8 cellular contexts compared by ENCODE assay signal in the genomic region with DNA sequence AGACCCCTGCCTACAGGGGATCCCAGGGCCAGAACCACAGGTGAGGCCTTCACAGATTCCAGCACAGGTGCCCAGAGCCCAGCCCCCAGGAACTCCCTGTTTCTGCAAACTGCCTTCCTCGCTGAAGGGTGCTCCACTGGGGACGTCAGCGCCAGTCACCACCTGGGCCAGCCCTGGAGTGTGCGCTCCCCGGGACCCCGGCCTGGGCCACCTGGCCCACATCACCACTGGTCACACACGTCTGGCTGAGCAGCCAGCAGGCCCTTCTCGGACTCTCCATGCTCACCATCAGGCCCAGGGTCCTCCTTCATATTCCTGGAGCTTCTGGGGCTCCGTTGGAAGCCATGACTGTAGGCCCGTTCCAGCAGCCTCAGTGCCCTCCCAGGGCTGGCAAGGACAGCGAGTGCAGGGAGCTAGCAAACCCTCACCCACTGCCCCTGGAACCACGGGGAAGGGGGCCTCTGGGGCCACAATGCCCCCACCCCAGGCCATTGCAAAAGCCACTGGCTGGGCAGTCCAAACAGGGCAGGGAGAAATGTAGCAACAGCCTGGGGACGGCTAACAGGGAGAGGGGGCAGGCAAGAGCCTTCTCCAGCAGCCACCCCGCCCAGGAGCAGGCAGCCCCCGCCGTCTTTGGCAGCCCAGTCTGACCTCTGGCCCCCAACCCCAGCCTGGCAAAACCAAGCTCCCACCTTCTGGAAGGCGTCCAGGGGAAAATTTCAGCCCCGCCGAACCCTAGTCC. TPM values are rescaled to one million over a fixed set of nuclear protein-coding genes. Genes with fewer than 3 reads are reported as not detected.
DNase-seq lines count a peak whose midpoint lies in the region; ATAC-seq, FAIRE-seq and TF ChIP-seq lines count a peak whose summit lies in the region.

No MANE protein-coding gene starts in this region.

- H3K27ac ChIP-seq in Panc1 (ENCODE audit: low read length), result peak overlapping the region; percentile 77
- peak overlapping the region; percentile 83 to 97 (median 92) for H3K27ac ChIP-seq in esophagus squamous epithelium
- peak overlapping the region; percentile 80 to 95 (median 88) for H3K27ac ChIP-seq in pancreas

- no peaks in the 10 kb centered on the region for H3K27me3 ChIP-seq in Panc1 (ENCODE audit: control insufficient read depth, insufficient read depth, low read length)
- no peaks in the 10 kb centered on the region for H3K27me3 ChIP-seq in esophagus squamous epithelium
- H3K27me3 ChIP-seq in pancreas, result no peaks in the 10 kb centered on the region

- ATAC-seq in Panc1, result no peak
- peak in 1 of 4 donors; percentile 5 for ATAC-seq in pancreas
- no peak for ATAC-seq in GM19324 (IDR thresholded peaks at IDR 0.05; ENCODE audit: low FRiP score, unreplicated experiment)

- intact Hi-C loops in Panc1 (cut with micrococcal nuclease; ENCODE audit: unreplicated experiment), result no loop called here
- intact Hi-C loops in esophagus squamous epithelium (cut with DNase I), result no loop called here
- intact Hi-C loops in pancreas (cut with DNase I), result no loop called here

- in situ Hi-C loops in Panc1 (cut with HindIII; ENCODE audit: low pct_unique_long_range_greater_than_20kb, low sequenced_read_pairs), result no loop called here

- no peaks in the 10 kb centered on the region for H3K9me3 ChIP-seq in ES-I3 (ENCODE audit: control insufficient read depth, insufficient read depth, low read length)
- no peaks in the 10 kb centered on the region for H3K9me3 ChIP-seq in Panc1 (ENCODE audit: control insufficient read depth, insufficient read depth, low read depth, low read length)
- H3K9me3 ChIP-seq in esophagus squamous epithelium, result no peaks in the 10 kb centered on the region
- H3K9me3 ChIP-seq in pancreas, result no peaks in the 10 kb centered on the region

- H3K36me3 ChIP-seq in ES-I3 (ENCODE audit: insufficient read depth, low read length) (no peaks in the 10 kb centered on the region), Panc1 (ENCODE audit: control insufficient read depth, insufficient read depth, low read length) (no peaks in the 10 kb centered on the region), esophagus squamous epithelium (peaks cover 0 to 32% (median 0%) of the 10 kb centered on the region in 3 donors), pancreas (no peaks in the 10 kb centered on the region)

- POLR2A ChIA-PET in Panc1 (lab: Charles Lee), result no interaction called here

- peaks cover 9% of the 10 kb centered on the region; the same call in 1 of the 2 replicates for H3K4me1 ChIP-seq in ES-I3 (ENCODE audit: insufficient read depth, low read length)
- H3K4me1 ChIP-seq in Panc1 (ENCODE audit: control insufficient read depth, insufficient read depth, low read length), result peaks cover 20% of the 10 kb centered on the region; the same call in 1 of the 2 replicates
- peaks cover 21 to 76% (median 39%) of the 10 kb centered on the region in 3 donors for H3K4me1 ChIP-seq in esophagus squamous epithelium
- peaks cover 30 to 52% (median 40%) of the 10 kb centered on the region in 3 donors for H3K4me1 ChIP-seq in pancreas

- H3K9ac ChIP-seq in ES-I3 (ENCODE audit: low read depth, low read length), result peak overlapping the region; percentile 68

- TF ChIP-seq POLR2A in esophagus squamous epithelium (IDR thresholded peaks at IDR 0.05), result no peak

- H3K4me3 ChIP-seq in Panc1 (ENCODE audit: low read depth in 2 of 2, low read length in 2 of 2) (peak overlapping the region; percentile 63 to 65), esophagus squamous epithelium (peak overlapping the region; percentile 63 to 96 (median 84)), pancreas (peak overlapping the region; percentile 70 to 97 (median 92))

- no peak for DNase-seq in Panc1 (ENCODE audit: low read depth, low spot score)
- no peak for DNase-seq in esophagus squamous epithelium (lab: John Stamatoyannopoulos, UW)
- peak in 4 of 6 donors; percentile 55 to 87 (median 65) for DNase-seq in pancreas
- DNase-seq in occipital lobe (lab: John Stamatoyannopoulos, UW), result no peak
- DNase-seq in cerebellar cortex (ENCODE audit: low spot score), result no peak
- no peak for DNase-seq in HCEC 1CT

- BruUV-seq in Panc1 (replicated peaks; lab: Mats Ljungman, UMichigan), result no TSS peak

- WGBS in esophagus squamous epithelium, 2 donors, result 0 to 35% methylated on average over 5 to 6 of the region's 19 CpGs
- 12 to 18% methylated on average over 19 of the region's 19 CpGs for WGBS in pancreas, 2 donors

- no peak for FAIRE-seq in pancreas (lab: Jason Lieb, UNC)

- CTCF ChIA-PET in Panc1 (lab: Charles Lee), result no interaction called here

- TF ChIP-seq CTCF in Panc1 (IDR thresholded peaks at IDR 0.05) (no peak), esophagus squamous epithelium (IDR thresholded peaks at IDR 0.05) (no peak), pancreas (IDR thresholded peaks at IDR 0.05) (no peak)

RNA-seq across cellular contexts. Expression of gene AGPAT2, which starts 1.3 kb away (rescaled TPM):
- total RNA-seq in Panc1 (2021; ENCODE audit: unreplicated experiment), result 77.9 TPM
- 118 TPM for polyA plus RNA-seq in Panc1 (2012; ENCODE audit: insufficient read length)
- 10 to 100 TPM; 66.2 to 80.6 (median 75.8) TPM for total RNA-seq in esophagus squamous epithelium
- 100 to 1,000 TPM in 1 of 6 donors, 10 to 100 TPM in 5; 57.0 to 105 (median 69.5) TPM for total RNA-seq in pancreas
- 100 to 1,000 TPM in 1 of 2 donors, 10 to 100 TPM in 1; 94.2 to 158 TPM for polyA plus RNA-seq in pancreas
- total RNA-seq in occipital lobe, result 2.2 TPM

RNA-seq across cellular contexts. Expression of gene EGFL7, which starts 23.2 kb away (rescaled TPM):
- total RNA-seq in Panc1 (2021; ENCODE audit: unreplicated experiment) (42.3 TPM), esophagus squamous epithelium (10 to 100 TPM in 2 of 4 donors, 1 to 10 TPM in 2; 5.2 to 41.2 (median 21.2) TPM), pancreas (10 to 100 TPM in 5 of 6 donors, 1 to 10 TPM in 1; 8.6 to 21.2 (median 13.1) TPM), occipital lobe (13.7 TPM)
- polyA plus RNA-seq in Panc1 (2012; ENCODE audit: insufficient read length), result 81.9 TPM
- polyA plus RNA-seq in pancreas, result 100 to 1,000 TPM; 111 to 134 TPM

RNA-seq across cellular contexts. Expression of gene DIPK1B, which starts 26.4 kb away (rescaled TPM):
- total RNA-seq in Panc1 (2021; ENCODE audit: unreplicated experiment), result 10.6 TPM
- 26.9 TPM for polyA plus RNA-seq in Panc1 (2012; ENCODE audit: insufficient read length)
- 1 to 10 TPM in 3 of 4 donors, under 1 TPM in 1; 0.48 to 6.3 (median 1.1) TPM for total RNA-seq in esophagus squamous epithelium
- 1 to 10 TPM; 4.3 to 7.5 (median 5.8) TPM for total RNA-seq in pancreas
- 10 to 100 TPM; 13.2 to 32.3 TPM for polyA plus RNA-seq in pancreas
- total RNA-seq in occipital lobe, result 25.1 TPM

RNA-seq across cellular contexts. Expression of gene LCN10, which starts 56.8 kb away (rescaled TPM):
- total RNA-seq in Panc1 (2021; ENCODE audit: unreplicated experiment), result not detected
- not detected for polyA plus RNA-seq in Panc1 (2012; ENCODE audit: insufficient read length)
- 1 to 10 TPM in 3 of 4 donors, under 1 TPM in 1; 0.64 to 3.8 (median 2.2) TPM for total RNA-seq in esophagus squamous epithelium
- 1 to 10 TPM in 4 of 6 donors, under 1 TPM in 2; 0.16 to 1.7 (median 1.4) TPM for total RNA-seq in pancreas
- polyA plus RNA-seq in pancreas, result 10 to 100 TPM; 12.4 to 54.0 TPM
- not detected for total RNA-seq in occipital lobe

Comparison
In these comparisons a context has a peak if more than half of its experiments do, and no peak if none do; other contexts are left out.
1. DNase-seq: peak in pancreas (4 of 6); none in Panc1 (single experiment), esophagus squamous epithelium (single experiment), occipital lobe (single experiment), cerebellar cortex (single experiment) and HCEC 1CT (single experiment).
2. RNA of gene AGPAT2, which starts 1.3 kb away (total RNA-seq): 66.2 to 80.6 TPM in esophagus squamous epithelium, 77.9 TPM in Panc1 (single experiment) and 57.0 to 105 TPM in pancreas; 2.2 TPM in occipital lobe (single experiment); every median in the first group is over 10 times any median in the second.
3. Peak in every context shown above with its lines, with median percentiles within 50 percentile points of each other: H3K27ac ChIP-seq and H3K4me3 ChIP-seq.